18 cellular contexts compared by ENCODE assay signal in the genomic region with DNA sequence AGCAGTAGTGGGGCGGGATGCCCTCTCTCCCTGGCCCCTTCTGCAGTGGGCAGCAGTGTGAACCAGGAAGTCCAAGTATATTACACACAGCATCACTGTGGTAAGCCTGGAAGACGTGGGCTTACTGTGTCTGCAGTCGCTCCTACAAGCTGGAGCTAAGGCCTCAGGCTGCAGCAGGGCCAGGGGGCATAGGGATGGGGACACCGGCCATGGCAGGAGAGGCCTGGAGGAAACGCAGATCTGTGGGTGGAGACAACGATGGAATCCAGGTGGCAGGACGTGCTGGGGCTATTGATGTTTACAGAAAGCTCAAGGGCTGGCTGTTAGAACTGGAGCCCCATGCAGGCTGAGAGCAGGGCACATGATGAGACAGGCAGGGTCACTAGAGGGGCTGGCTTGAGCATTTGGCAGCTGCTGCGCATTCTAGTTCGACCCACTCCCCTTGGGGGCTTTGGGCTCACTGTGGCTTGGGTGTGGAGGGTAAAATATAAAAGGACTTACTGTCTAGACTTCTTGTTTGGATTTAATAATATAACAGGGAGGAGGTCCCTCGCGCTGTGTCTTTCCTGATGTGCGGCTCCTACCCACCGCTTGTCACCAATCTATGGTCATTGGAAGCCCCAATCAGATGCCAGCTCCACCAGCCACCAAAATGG.
DNase-seq lines count a peak whose midpoint lies in the region; ATAC-seq and TF ChIP-seq lines count a peak whose summit lies in the region.
"Had no signal": no experiment of that assay in that cellular context is flagged by ENCODE, and none has a peak within 500 bp of the region (broad histone marks: within the 10 kb centered on the region; RNA-seq: fewer than 3 reads in every experiment).

No MANE protein-coding gene starts in this region.

- no peak for TF ChIP-seq EP300 in esophagus muscularis mucosa (IDR thresholded peaks at IDR 0.05)

- H3K36me3 Mint-ChIP-seq in stimulated activated naive CD8-positive, alpha-beta T cell treated with anti-CD3 and anti-CD28 coated beads, Interleukin-15, Interleukin-2, amounts not matched to agents 100 ng/mL and 50 ng/mL, for 24 hours (ENCODE audit: low read depth) = no peaks in the 10 kb centered on the region
- no peaks in the 10 kb centered on the region for H3K36me3 Mint-ChIP-seq in activated naive CD4-positive, alpha-beta T cell treated with anti-CD3 and anti-CD28 coated beads, Interleukin-2, amount 50 U/mL, for 72 hours

- no peak overlapping the region for H3K27ac ChIP-seq in esophagus muscularis mucosa (replicated peaks in 1 of 4)
- H3K27ac ChIP-seq in vagina = no peak overlapping the region
- H3K27ac ChIP-seq: SJSA1 had no signal

- no peak overlapping the region for H3K4me3 Mint-ChIP-seq in stimulated activated naive CD8-positive, alpha-beta T cell treated with anti-CD3 and anti-CD28 coated beads, Interleukin-15, Interleukin-2, amounts not matched to agents 100 ng/mL and 50 ng/mL, for 24 hours
- no peak overlapping the region for H3K4me3 Mint-ChIP-seq in stimulated activated naive CD8-positive, alpha-beta T cell treated with anti-CD3 and anti-CD28 coated beads, Interleukin-15, amount 100 ng/mL, for 72 hours
- H3K4me3 Mint-ChIP-seq: CD4-positive, alpha-beta T cell had no signal

- no peaks in the 10 kb centered on the region for H3K27me3 Mint-ChIP-seq in stimulated activated naive CD8-positive, alpha-beta T cell treated with anti-CD3 and anti-CD28 coated beads, Interleukin-15, Interleukin-2, amounts not matched to agents 100 ng/mL and 50 ng/mL, for 24 hours
- H3K27me3 Mint-ChIP-seq in stimulated activated naive CD8-positive, alpha-beta T cell treated with anti-CD3 and anti-CD28 coated beads, Interleukin-15, amount 100 ng/mL, for 72 hours = no peaks in the 10 kb centered on the region

- H3K36me3 ChIP-seq in esophagus muscularis mucosa (no peaks in the 10 kb centered on the region), vagina (no peaks in the 10 kb centered on the region)
- H3K36me3 ChIP-seq: SJSA1 had no signal

- ATAC-seq in stimulated activated naive CD8-positive, alpha-beta T cell treated with anti-CD3 and anti-CD28 coated beads, Interleukin-15, amount 100 ng/mL, for 72 hours = no peak
- ATAC-seq in activated naive CD4-positive, alpha-beta T cell treated with anti-CD3 and anti-CD28 coated beads, Interleukin-2, amount 50 U/mL, for 72 hours = no peak
- ATAC-seq in HG03354 (IDR thresholded peaks at IDR 0.05; ENCODE audit: poor library complexity, severe bottlenecking, unreplicated experiment) = no peak
- ATAC-seq: PC-3 had no signal

- H3K9me3 ChIP-seq in esophagus muscularis mucosa = no peaks in the 10 kb centered on the region
- H3K9me3 ChIP-seq in vagina = no peaks in the 10 kb centered on the region
- H3K9me3 ChIP-seq: SJSA1 had no signal

- peaks cover 0 to 12% (median 0%) of the 10 kb centered on the region in 4 donors for H3K27me3 ChIP-seq in esophagus muscularis mucosa
- no peaks in the 10 kb centered on the region for H3K27me3 ChIP-seq in vagina
- H3K27me3 ChIP-seq: SJSA1 had no signal

- intact Hi-C loops in esophagus muscularis mucosa (cut with DNase I) = no loop called here
- intact Hi-C loops in vagina (cut with DNase I) = no loop called here

- TF ChIP-seq POLR2A in esophagus muscularis mucosa (IDR thresholded peaks at IDR 0.05; ENCODE audit: low read depth) = no peak
- no peak for TF ChIP-seq POLR2A in vagina (IDR thresholded peaks at IDR 0.05)

- H3K27ac Mint-ChIP-seq in stimulated activated naive CD8-positive, alpha-beta T cell treated with anti-CD3 and anti-CD28 coated beads, Interleukin-15, Interleukin-2, amounts not matched to agents 100 ng/mL and 50 ng/mL, for 24 hours = peak overlapping the region; percentile 29
- no peak overlapping the region for H3K27ac Mint-ChIP-seq in stimulated activated naive CD8-positive, alpha-beta T cell treated with anti-CD3 and anti-CD28 coated beads, Interleukin-15, amount 100 ng/mL, for 72 hours
- no peak overlapping the region for H3K27ac Mint-ChIP-seq in activated naive CD4-positive, alpha-beta T cell treated with anti-CD3 and anti-CD28 coated beads, Interleukin-2, amount 50 U/mL, for 72 hours
- H3K27ac Mint-ChIP-seq: CD4-positive, alpha-beta T cell had no signal

- TF ChIP-seq CTCF in esophagus muscularis mucosa (IDR thresholded peaks at IDR 0.05) = no peak
- TF ChIP-seq CTCF in vagina (IDR thresholded peaks at IDR 0.05) = no peak

- DNase-seq in NCI-H345 treated with DMSO at 0.1 percent for 48 hours (lab: John Stamatoyannopoulos, UW; ENCODE audit: unreplicated experiment) = peak; percentile 19
- no peak for DNase-seq in NCI-H345 (lab: John Stamatoyannopoulos, UW)
- no peak for DNase-seq in stimulated activated naive CD8-positive, alpha-beta T cell treated with anti-CD3 and anti-CD28 coated beads, Interleukin-15, amount 100 ng/mL, for 72 hours
- peak; percentile 80 for DNase-seq in esophagus muscularis mucosa (ENCODE audit: extremely low spot score)
- peak; percentile 64 to 71 for DNase-seq in vagina (ENCODE audit: extremely low spot score in 2 of 2)
- no peak for DNase-seq in activated naive CD4-positive, alpha-beta T cell treated with anti-CD3 and anti-CD28 coated beads, Interleukin-2, amount 50 U/mL, for 72 hours (ENCODE audit: low spot score in 2 of 2)
- DNase-seq: Calu3; CD4-positive, alpha-beta T cell; DMS79 treated with DMSO at 0.1 percent for 48 hours; NCI-H1417 treated with DMSO at 0.1 percent for 48 hours; NCI-H2029; NCI-H446 treated with DMSO at 0.1 percent for 48 hours; PC-3; RPMI8226; SW 1271 had no signal

- H3K4me3 ChIP-seq in esophagus muscularis mucosa = no peak overlapping the region
- no peak overlapping the region for H3K4me3 ChIP-seq in vagina
- H3K4me3 ChIP-seq: SJSA1 had no signal

- peaks cover 1% of the 10 kb centered on the region for H3K9me3 Mint-ChIP-seq in stimulated activated naive CD8-positive, alpha-beta T cell treated with anti-CD3 and anti-CD28 coated beads, Interleukin-15, Interleukin-2, amounts not matched to agents 100 ng/mL and 50 ng/mL, for 24 hours
- peaks cover 0 to 10% of the 10 kb centered on the region in 2 donors for H3K9me3 Mint-ChIP-seq in stimulated activated naive CD8-positive, alpha-beta T cell treated with anti-CD3 and anti-CD28 coated beads, Interleukin-15, amount 100 ng/mL, for 72 hours
- peaks cover 0 to 2% of the 10 kb centered on the region in 2 donors for H3K9me3 Mint-ChIP-seq in activated naive CD4-positive, alpha-beta T cell treated with anti-CD3 and anti-CD28 coated beads, Interleukin-2, amount 50 U/mL, for 72 hours
- H3K9me3 Mint-ChIP-seq: CD4-positive, alpha-beta T cell had no signal

- H3K4me1 ChIP-seq in esophagus muscularis mucosa (no peaks in the 10 kb centered on the region), vagina (no peaks in the 10 kb centered on the region)
- H3K4me1 ChIP-seq: SJSA1 had no signal

- 65% methylated on average over 13 of the region's 13 CpGs for WGBS in esophagus muscularis mucosa

- no peaks in the 10 kb centered on the region for H3K4me1 Mint-ChIP-seq in stimulated activated naive CD8-positive, alpha-beta T cell treated with anti-CD3 and anti-CD28 coated beads, Interleukin-15, Interleukin-2, amounts not matched to agents 100 ng/mL and 50 ng/mL, for 24 hours (ENCODE audit: low read depth)
- H3K4me1 Mint-ChIP-seq in stimulated activated naive CD8-positive, alpha-beta T cell treated with anti-CD3 and anti-CD28 coated beads, Interleukin-15, amount 100 ng/mL, for 72 hours = no peaks in the 10 kb centered on the region

Comparison
In these comparisons a context has a peak if more than half of its experiments do, and no peak if none do; other contexts are left out.
1. DNase-seq: peak in NCI-H345 treated with DMSO at 0.1 percent for 48 hours (single experiment), esophagus muscularis mucosa (single experiment) and vagina (2 of 2); none in NCI-H345 (single experiment), stimulated activated naive CD8-positive, alpha-beta T cell treated with anti-CD3 and anti-CD28 coated beads, Interleukin-15, amount 100 ng/mL, for 72 hours (0 of 2) and activated naive CD4-positive, alpha-beta T cell treated with anti-CD3 and anti-CD28 coated beads, Interleukin-2, amount 50 U/mL, for 72 hours (0 of 2).